Comparison of ENCODE assay signal across 9 cellular contexts in genomic region chr1:53121319-53122172, GRCh38. TPM values are rescaled to one million over a fixed set of nuclear protein-coding genes. Genes with fewer than 3 reads are reported as not detected.
DNase-seq lines count a peak whose midpoint lies in the region; ATAC-seq, FAIRE-seq and TF ChIP-seq lines count a peak whose summit lies in the region.
"Had no signal": no experiment of that assay in that cellular context is flagged by ENCODE, and none has a peak within 500 bp of the region (broad histone marks: within the 10 kb centered on the region; RNA-seq: fewer than 3 reads in every experiment).

No MANE protein-coding gene starts in this region.

- DNase-seq in DND-41 (peak; percentile 52), NCI-H1694 treated with DMSO at 0.1 percent for 48 hours (lab: John Stamatoyannopoulos, UW) (peak; percentile 81), posterior vena cava (ENCODE audit: low spot score) (peak; percentile 88), globus pallidus (ENCODE audit: low spot score) (no peak), HUDEP-2 (lab: John Stamatoyannopoulos, UW; ENCODE audit: unreplicated experiment in 76 of 76) (no peak), GM12891 (ENCODE audit: insufficient read length, low spot score) (no peak)
- DNase-seq in effector memory CD8-positive, alpha-beta T cell: no peak
- DNase-seq in naive thymus-derived CD4-positive, alpha-beta T cell: no peak
- DNase-seq: activated naive CD8-positive, alpha-beta T cell treated with anti-CD3 and anti-CD28 coated beads, Interleukin-2, amount 10 ng/mL, durations not matched to agents 7 days and 5 days had no signal

- no peaks in the 10 kb centered on the region for H3K36me3 Mint-ChIP-seq in effector memory CD8-positive, alpha-beta T cell (ENCODE audit: insufficient read depth)
- H3K36me3 Mint-ChIP-seq in naive thymus-derived CD4-positive, alpha-beta T cell: no peaks in the 10 kb centered on the region
- H3K36me3 Mint-ChIP-seq: activated naive CD8-positive, alpha-beta T cell treated with anti-CD3 and anti-CD28 coated beads, Interleukin-2, amount 10 ng/mL, durations not matched to agents 7 days and 5 days had no signal

- no peak overlapping the region for H3K9ac ChIP-seq in DND-41 (ENCODE audit: low read depth, low read length)

- no peak for TF ChIP-seq POLR2A in GM12891 (IDR thresholded peaks at IDR 0.05; ENCODE audit: low read depth, low read length)

- H3K4me1 Mint-ChIP-seq in effector memory CD8-positive, alpha-beta T cell (ENCODE audit: low read depth in 2 of 2): peaks cover 11 to 15% of the 10 kb centered on the region in 2 donors
- H3K4me1 Mint-ChIP-seq in naive thymus-derived CD4-positive, alpha-beta T cell: peaks cover 0 to 3% (median 0%) of the 10 kb centered on the region in 7 donors
- H3K4me1 Mint-ChIP-seq: activated naive CD8-positive, alpha-beta T cell treated with anti-CD3 and anti-CD28 coated beads, Interleukin-2, amount 10 ng/mL, durations not matched to agents 7 days and 5 days had no signal

- no peak overlapping the region for H3K27ac ChIP-seq in DND-41 (ENCODE audit: low read length)
- no peak overlapping the region for H3K27ac ChIP-seq in naive thymus-derived CD4-positive, alpha-beta T cell (ENCODE audit: low read depth, low read length)

- H4K20me1 ChIP-seq in DND-41 (ENCODE audit: insufficient read depth, low read length): no peaks in the 10 kb centered on the region

- CTCF ChIA-PET in naive thymus-derived CD4-positive, alpha-beta T cell (lab: Charles Lee): interaction anchor here (1.0 kb wide), 1 partner anchor 100 kb away, joined by 3 read pairs; no protein-coding TSS in a partner anchor

- H3K4me1 ChIP-seq in DND-41 (ENCODE audit: insufficient read depth, low read length): no peaks in the 10 kb centered on the region
- H3K4me1 ChIP-seq in naive thymus-derived CD4-positive, alpha-beta T cell (ENCODE audit: control insufficient read depth in 2 of 2, insufficient read depth in 2 of 2, low read length in 2 of 2): no peaks in the 10 kb centered on the region

- ATAC-seq in DND-41 (ENCODE audit: insufficient read depth, low read depth): peak; percentile 79
- ATAC-seq in effector memory CD8-positive, alpha-beta T cell (replicated peaks): no peak
- no peak for ATAC-seq in naive thymus-derived CD4-positive, alpha-beta T cell

- no peak overlapping the region for H3K4me3 Mint-ChIP-seq in effector memory CD8-positive, alpha-beta T cell
- no peak overlapping the region for H3K4me3 Mint-ChIP-seq in naive thymus-derived CD4-positive, alpha-beta T cell
- H3K4me3 Mint-ChIP-seq: activated naive CD8-positive, alpha-beta T cell treated with anti-CD3 and anti-CD28 coated beads, Interleukin-2, amount 10 ng/mL, durations not matched to agents 7 days and 5 days had no signal

- no peak overlapping the region for H3K4me2 ChIP-seq in DND-41 (ENCODE audit: insufficient read depth, low read length)

- H3K36me3 ChIP-seq in DND-41 (ENCODE audit: insufficient read depth, low read length): no peaks in the 10 kb centered on the region
- no peaks in the 10 kb centered on the region for H3K36me3 ChIP-seq in naive thymus-derived CD4-positive, alpha-beta T cell (ENCODE audit: control insufficient read depth in 2 of 3, insufficient read depth in 3 of 3, low read length in 3 of 3)

- peaks cover 7 to 34% of the 10 kb centered on the region in 2 donors for H3K27me3 Mint-ChIP-seq in effector memory CD8-positive, alpha-beta T cell
- peaks cover 0 to 13% (median 0%) of the 10 kb centered on the region in 5 donors for H3K27me3 Mint-ChIP-seq in naive thymus-derived CD4-positive, alpha-beta T cell

- H3K9me3 Mint-ChIP-seq in effector memory CD8-positive, alpha-beta T cell: no peaks in the 10 kb centered on the region
- H3K9me3 Mint-ChIP-seq in naive thymus-derived CD4-positive, alpha-beta T cell: no peaks in the 10 kb centered on the region
- H3K9me3 Mint-ChIP-seq: activated naive CD8-positive, alpha-beta T cell treated with anti-CD3 and anti-CD28 coated beads, Interleukin-2, amount 10 ng/mL, durations not matched to agents 7 days and 5 days had no signal

- intact Hi-C loops in posterior vena cava (cut with DNase I): no loop called here
- intact Hi-C loops in naive thymus-derived CD4-positive, alpha-beta T cell (cut with micrococcal nuclease): no loop called here

- H3K27ac Mint-ChIP-seq in effector memory CD8-positive, alpha-beta T cell: peak overlapping the region; percentile 23 to 54
- H3K27ac Mint-ChIP-seq in naive thymus-derived CD4-positive, alpha-beta T cell: no peak overlapping the region
- H3K27ac Mint-ChIP-seq: activated naive CD8-positive, alpha-beta T cell treated with anti-CD3 and anti-CD28 coated beads, Interleukin-2, amount 10 ng/mL, durations not matched to agents 7 days and 5 days had no signal

- POLR2A ChIA-PET in naive thymus-derived CD4-positive, alpha-beta T cell (lab: Charles Lee): no interaction called here

- H3K4me3 ChIP-seq in DND-41 (ENCODE audit: low read depth in 1 of 2, low read length in 2 of 2): no peak overlapping the region
- H3K4me3 ChIP-seq in naive thymus-derived CD4-positive, alpha-beta T cell (ENCODE audit: low read length): no peak overlapping the region

- H3K27me3 ChIP-seq in DND-41 (ENCODE audit: insufficient read depth, low read length, poor library complexity): no peaks in the 10 kb centered on the region
- H3K27me3 ChIP-seq in naive thymus-derived CD4-positive, alpha-beta T cell (ENCODE audit: control insufficient read depth in 2 of 2, insufficient read depth in 2 of 2, low read length in 2 of 2): no peaks in the 10 kb centered on the region

- no peaks in the 10 kb centered on the region for H3K79me2 ChIP-seq in DND-41 (ENCODE audit: insufficient read depth, low read length)

- H3K9me3 ChIP-seq in DND-41 (ENCODE audit: insufficient read depth, low read length, severe bottlenecking): no peaks in the 10 kb centered on the region
- no peaks in the 10 kb centered on the region for H3K9me3 ChIP-seq in naive thymus-derived CD4-positive, alpha-beta T cell (ENCODE audit: control insufficient read depth in 2 of 3, low read length in 3 of 3)

- H2AFZ ChIP-seq in DND-41 (ENCODE audit: low read depth, low read length): no peak overlapping the region

- no peak for FAIRE-seq in GM12891 (lab: Jason Lieb, UNC)

- no peak for TF ChIP-seq CTCF in DND-41 (IDR thresholded peaks at IDR 0.05; ENCODE audit: borderline replicate concordance, extremely low read depth, low read length, poor library complexity, severe bottlenecking)

TF ChIP-seq in GM12891, 5 proteins besides CTCF, POLR2A, EP300 and RAD21:
- TF ChIP-seq TAF1 (IDR thresholded peaks at IDR 0.05; ENCODE audit: low read depth, low read length) (no peak), PAX5 (IDR thresholded peaks at IDR 0.05; ENCODE audit: insufficient read depth, low read length, severe bottlenecking) (no peak), SPI1 (IDR thresholded peaks at IDR 0.05; ENCODE audit: low read depth, low read length) (no peak), POLR2AphosphoS5 (IDR thresholded peaks at IDR 0.05; ENCODE audit: low read depth, low read length) (no peak), POU2F2 (IDR thresholded peaks at IDR 0.05; ENCODE audit: low read depth, low read length) (no peak)

RNA-seq across cellular contexts. Expression of gene SLC1A7, which starts 20.9 kb away (rescaled TPM):
- 1 to 10 TPM; 1.7 to 2.5 TPM for total RNA-seq in posterior vena cava
- total RNA-seq in naive thymus-derived CD4-positive, alpha-beta T cell: 1 to 10 TPM in 1 of 5 experiments, under 1 TPM in 1, not detected in 3; 0.16 to 1.8 TPM
- polyA plus RNA-seq in naive thymus-derived CD4-positive, alpha-beta T cell: not detected
- not detected for polyA plus RNA-seq in GM12891 (2012; ENCODE audit: low read depth, missing spikeins)
- total RNA-seq: activated naive CD8-positive, alpha-beta T cell treated with anti-CD3 and anti-CD28 coated beads, Interleukin-2, amount 10 ng/mL, durations not matched to agents 7 days and 5 days had no signal

RNA-seq across cellular contexts. Expression of gene PODN, which starts 59.5 kb away (rescaled TPM):
- total RNA-seq in posterior vena cava: 100 to 1,000 TPM; 155 to 285 TPM
- total RNA-seq in naive thymus-derived CD4-positive, alpha-beta T cell: under 1 TPM in 1 of 5 experiments, not detected in 4; 0.88 TPM
- polyA plus RNA-seq in naive thymus-derived CD4-positive, alpha-beta T cell: not detected
- polyA plus RNA-seq in GM12891 (2012; ENCODE audit: low read depth, missing spikeins): not detected

Comparison
In these comparisons a context has a peak if more than half of its experiments do, and no peak if none do; other contexts are left out.
1. DNase-seq: peak in DND-41 (single experiment), NCI-H1694 treated with DMSO at 0.1 percent for 48 hours (single experiment) and posterior vena cava (single experiment); none in effector memory CD8-positive, alpha-beta T cell (0 of 3), naive thymus-derived CD4-positive, alpha-beta T cell (0 of 9), globus pallidus (single experiment), HUDEP-2 (0 of 76) and GM12891 (single experiment).
2. H3K27ac Mint-ChIP-seq: peak in effector memory CD8-positive, alpha-beta T cell (2 of 2); none in naive thymus-derived CD4-positive, alpha-beta T cell (0 of 9).
3. RNA of gene PODN, which starts 59.5 kb away (total RNA-seq): 155 to 285 TPM in posterior vena cava; 0.88 TPM in naive thymus-derived CD4-positive, alpha-beta T cell; every median in the first group is over 10 times any median in the second.